In the genomic region with DNA sequence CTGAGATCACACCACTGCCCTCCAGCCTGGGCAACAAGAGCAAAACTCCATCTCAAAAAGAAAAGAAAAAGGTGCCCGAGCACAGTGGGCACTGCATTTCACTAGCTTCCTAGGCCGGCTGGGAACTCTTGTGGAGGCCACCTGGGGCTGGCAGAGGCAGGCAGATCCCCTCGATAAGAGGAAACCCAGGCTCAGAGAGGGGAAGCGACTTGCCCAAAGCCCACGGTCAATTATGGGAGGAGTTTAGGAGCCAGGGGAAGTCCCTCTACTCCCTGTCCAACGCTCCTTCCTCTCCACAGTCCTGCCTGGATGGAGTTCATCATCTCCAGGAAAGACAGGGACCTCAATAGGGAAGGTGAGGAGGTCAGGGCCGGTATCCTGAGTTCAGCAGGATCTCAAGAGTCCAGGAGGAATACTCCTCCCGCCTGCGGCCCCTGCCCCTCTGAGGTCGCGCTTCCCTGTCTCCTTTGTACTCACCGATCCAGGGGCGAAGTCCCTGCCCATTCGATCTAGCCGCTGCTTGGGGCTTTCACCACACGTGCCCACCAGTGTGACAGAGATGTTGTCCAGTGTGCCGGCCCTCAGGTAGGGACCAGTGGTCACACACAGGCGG, we compare ENCODE assay signal across 9 cellular contexts. TPM values are rescaled to one million over a fixed set of nuclear protein-coding genes. Genes with fewer than 3 reads are reported as not detected.
DNase-seq lines count a peak whose midpoint lies in the region; ATAC-seq and TF ChIP-seq lines count a peak whose summit lies in the region.
"Had no signal": no experiment of that assay in that cellular context is flagged by ENCODE, and none has a peak within 500 bp of the region (broad histone marks: within the 10 kb centered on the region; RNA-seq: fewer than 3 reads in every experiment).

No MANE protein-coding gene starts in this region.

- no peak for TF ChIP-seq POLR2A in gastroesophageal sphincter (IDR thresholded peaks at IDR 0.05)

- H3K9me3 ChIP-seq in mucosa of rectum (ENCODE audit: control insufficient read depth in 2 of 2, low read length in 2 of 2) (no peaks in the 10 kb centered on the region), gastroesophageal sphincter (no peaks in the 10 kb centered on the region)
- H3K9me3 ChIP-seq: left lung had no signal

- peak; percentile 26 for DNase-seq in ACHN
- DNase-seq in HFF-Myc (ENCODE audit: extremely low read depth, low read depth) = no peak
- no peak for DNase-seq in MCF 10A (ENCODE audit: unreplicated experiment)
- DNase-seq in H4 (ENCODE audit: low spot score) = no peak
- no peak for DNase-seq in GF-D8 (lab: John Stamatoyannopoulos, UW)

- H3K27me3 ChIP-seq in mucosa of rectum (ENCODE audit: control insufficient read depth in 2 of 2, insufficient read depth in 2 of 2, low read length in 2 of 2) = peaks cover 39 to 41% of the 10 kb centered on the region in 2 donors
- H3K27me3 ChIP-seq in gastroesophageal sphincter = peaks cover 80% of the 10 kb centered on the region

- H3K36me3 ChIP-seq in mucosa of rectum (ENCODE audit: control insufficient read depth in 2 of 2, insufficient read depth in 2 of 2, low read length in 2 of 2) = no peaks in the 10 kb centered on the region
- H3K36me3 ChIP-seq in gastroesophageal sphincter = no peaks in the 10 kb centered on the region
- H3K36me3 ChIP-seq: left lung had no signal

- peak overlapping the region; percentile 77 for H3K4me3 Mint-ChIP-seq in MCF 10A (ENCODE audit: unreplicated experiment)

- H3K4me1 ChIP-seq in mucosa of rectum (ENCODE audit: control insufficient read depth in 2 of 2, insufficient read depth in 2 of 2, low read length in 2 of 2) (peaks cover 24 to 42% of the 10 kb centered on the region in 2 donors), gastroesophageal sphincter (peaks cover 2 to 47% (median 37%) of the 10 kb centered on the region in 3 donors)

- no peaks in the 10 kb centered on the region for H3K27me3 Mint-ChIP-seq in MCF 10A (ENCODE audit: insufficient read depth, unreplicated experiment)

- WGBS in gastroesophageal sphincter (ENCODE audit: low coverage in 1 of 2), 2 donors = 5 to 40% methylated on average over 1 to 6 of the region's 18 CpGs

- H3K9me3 Mint-ChIP-seq in MCF 10A (ENCODE audit: unreplicated experiment) = no peaks in the 10 kb centered on the region

- in situ Hi-C loops in ACHN (cut with HindIII; ENCODE audit: low pct_ligation_motif_present, low pct_unique_long_range_greater_than_20kb, low sequenced_read_pairs) = no loop called here

- peak overlapping the region in 1 of 2 donors; percentile 45 for H3K9ac ChIP-seq in mucosa of rectum (ENCODE audit: low read depth in 1 of 2, low read length in 2 of 2)

- BruUV-seq in MCF 10A (replicated peaks; lab: Mats Ljungman, UMichigan) = no TSS peak

- no peak for ATAC-seq in HG03354 (IDR thresholded peaks at IDR 0.05; ENCODE audit: poor library complexity, severe bottlenecking, unreplicated experiment)
- ATAC-seq in gastroesophageal sphincter = no peak

- H3K4me3 ChIP-seq in HFF-Myc (replicated peaks; ENCODE audit: low read depth, low read length) (peak overlapping the region; percentile 64), mucosa of rectum (ENCODE audit: low read length in 2 of 2) (peak overlapping the region; percentile 69 to 85), gastroesophageal sphincter (peak overlapping the region in 1 of 2 donors; percentile 62)

- no peak for TF ChIP-seq CTCF in HFF-Myc (IDR thresholded peaks at IDR 0.05; ENCODE audit: low read depth, low read length, missing control alignments)
- TF ChIP-seq CTCF in MCF 10A (IDR thresholded peaks at IDR 0.05; ENCODE audit: unreplicated experiment) = no peak
- TF ChIP-seq CTCF in gastroesophageal sphincter (IDR thresholded peaks at IDR 0.05) = no peak

- intact Hi-C loops in MCF 10A (cut with micrococcal nuclease) = no loop called here

- CTCF ChIA-PET in MCF 10A (lab: Yijun Ruan, JAX) = interaction anchor here (0.6 to 6.7 kb wide), 14 partner anchors 12 to 641 kb away, joined by 3 to 67 read pairs (median 12); a partner anchor contains a TSS

- no peak for TF ChIP-seq EP300 in gastroesophageal sphincter (IDR thresholded peaks at IDR 0.05)

- peaks cover 28% of the 10 kb centered on the region for H3K36me3 Mint-ChIP-seq in MCF 10A (ENCODE audit: insufficient read depth, unreplicated experiment)

- H3K27ac ChIP-seq in mucosa of rectum (ENCODE audit: low read depth in 2 of 2, low read length in 2 of 2) (no peak overlapping the region), gastroesophageal sphincter (peak overlapping the region in 2 of 4 donors; percentile 79 to 81)

- POLR2A ChIA-PET in MCF 10A (lab: Yijun Ruan, JAX) = interaction anchor here (0.7 to 6.4 kb wide), 17 partner anchors 11 to 431 kb away, joined by 3 to 172 read pairs (median 13); a partner anchor contains a TSS

- H3K27ac Mint-ChIP-seq in MCF 10A (ENCODE audit: low read depth, unreplicated experiment) = peak overlapping the region; percentile 98

- H3K4me1 Mint-ChIP-seq in MCF 10A (ENCODE audit: insufficient read depth, unreplicated experiment) = peaks cover 25% of the 10 kb centered on the region

RNA-seq across cellular contexts. Expression of a gene that starts 0.8 kb away (rescaled TPM):
- total RNA-seq in MCF 10A (2022) (13.1 and 14.1 TPM in 2 replicates), gastroesophageal sphincter (under 1 TPM in 1 of 4 donors, not detected in 3; 0.37 TPM)
- not detected in 2 replicates for total RNA-seq in H4 (2014; rRNA removed; shearing (Covaris generic))

RNA-seq across cellular contexts. Expression of a gene that starts 6.4 kb away (rescaled TPM):
- total RNA-seq in MCF 10A (2022) (5.8 and 5.9 TPM in 2 replicates), gastroesophageal sphincter (under 1 TPM in 2 of 4 donors, not detected in 2; 0.89 to 0.94 TPM)
- 0.14 TPM in 1 of 2 replicates, not detected in the other for total RNA-seq in H4 (2014; rRNA removed; shearing (Covaris generic))

RNA-seq across cellular contexts. Expression of a gene that starts 30.0 kb away (rescaled TPM):
- 1.3 TPM in 1 of 2 replicates, not detected in the other for total RNA-seq in MCF 10A (2022)
- not detected in 2 replicates for total RNA-seq in H4 (2014; rRNA removed; shearing (Covaris generic))
- total RNA-seq in gastroesophageal sphincter = under 1 TPM in 1 of 4 donors, not detected in 3; 0.17 TPM

RNA-seq across cellular contexts. Expression of a gene that starts 34.7 kb away (rescaled TPM):
- 165 and 190 TPM in 2 replicates for total RNA-seq in MCF 10A (2022)
- 4.4 and 4.6 TPM in 2 replicates for total RNA-seq in H4 (2014; rRNA removed; shearing (Covaris generic))
- 100 to 1,000 TPM in 3 of 4 donors, 10 to 100 TPM in 1; 67.1 to 188 (median 136) TPM for total RNA-seq in gastroesophageal sphincter

RNA-seq across cellular contexts. Expression of a gene that starts 45.3 kb away (rescaled TPM):
- total RNA-seq in MCF 10A (2022) (37.7 and 42.8 TPM in 2 replicates), gastroesophageal sphincter (10 to 100 TPM; 14.6 to 39.8 (median 33.4) TPM)
- 0.64 TPM in 2 replicates for total RNA-seq in H4 (2014; rRNA removed; shearing (Covaris generic))

Comparison
In these comparisons a context has a peak if more than half of its experiments do, and no peak if none do; other contexts are left out.
1. RNA of a gene that starts 0.8 kb away (total RNA-seq): 13.1 to 14.1 TPM in MCF 10A; not detected in H4 and 0.37 TPM in gastroesophageal sphincter; every median in the first group is over 10 times any median in the second.